In genomic region chr14:23536494-23536893, GRCh38 we compare ENCODE assay signal across 1 cellular context.
A peak's percentile ranks its signal among the peaks of the same experiment; 100 is the strongest.
TF ChIP-seq lines count a peak whose summit lies in the region.

No MANE protein-coding gene starts in this region.

TF ChIP-seq in K562, 482 proteins besides CTCF, POLR2A, EP300 and RAD21:
- TF ChIP-seq ZFP36 (IDR thresholded peaks at IDR 0.05; ENCODE audit: low read depth, low read length, partially characterized antibody) (peak; percentile 57), BCOR (IDR thresholded peaks at IDR 0.05) (peak; percentile 69; the same call in 1 of the 2 replicates), RBM25 (IDR thresholded peaks at IDR 0.05; ENCODE audit: low read depth, low read length, severe bottlenecking) (peak; percentile 84), KDM1A (IDR thresholded peaks at IDR 0.05) (0 out of 4 replicates have a peak, but pooled peaks of 1 of the 2 experiments have one; percentile 26), NKRF (IDR thresholded peaks at IDR 0.05; ENCODE audit: borderline replicate concordance) (no peak), ZNF699 (CRISPR knock-in tag; IDR thresholded peaks at IDR 0.05; ENCODE audit: insufficient replicate concordance) (no peak), ZBTB34 (CRISPR knock-in tag; IDR thresholded peaks at IDR 0.05) (no peak), LEF1 (IDR thresholded peaks at IDR 0.05) (no peak), ZNF318 (IDR thresholded peaks at IDR 0.05; ENCODE audit: borderline replicate concordance in 1 of 2, low read depth in 1 of 2) (no peak), ARID3B (CRISPR knock-in tag; IDR thresholded peaks at IDR 0.05; ENCODE audit: borderline replicate concordance) (no peak), TCF7L2 (IDR thresholded peaks at IDR 0.05; ENCODE audit: low read depth, low read length) (no peak)
